Comparison of ENCODE assay signal across 29 cellular contexts in the genomic region with DNA sequence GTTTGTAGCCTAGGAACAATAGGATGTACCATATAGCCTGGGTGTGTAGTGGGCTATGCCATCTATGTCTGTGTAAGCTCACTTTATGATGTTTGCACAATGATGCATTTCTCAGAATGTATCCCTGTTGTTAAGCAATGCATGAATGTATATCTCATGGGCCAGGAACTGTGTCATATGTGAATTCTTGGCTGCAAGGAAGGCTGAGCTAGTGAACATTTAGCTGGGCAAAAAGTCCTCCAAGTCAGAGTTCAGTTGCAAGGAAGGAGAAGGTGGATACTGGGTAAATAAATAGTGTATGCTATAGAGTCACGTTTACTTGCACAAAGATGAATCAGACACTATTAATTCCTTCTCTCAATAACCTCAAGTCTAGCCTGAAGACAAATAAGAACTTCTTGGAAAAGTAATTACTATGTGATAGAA.
A peak's percentile ranks its signal among the peaks of the same experiment; 100 is the strongest.
DNase-seq lines count a peak whose midpoint lies in the region; ATAC-seq, FAIRE-seq and TF ChIP-seq lines count a peak whose summit lies in the region.
"Had no signal": no experiment of that assay in that cellular context is flagged by ENCODE, and none has a peak within 500 bp of the region (broad histone marks: within the 10 kb centered on the region; RNA-seq: fewer than 3 reads in every experiment).

No MANE protein-coding gene starts in this region.

- no peaks in the 10 kb centered on the region for H3K9me3 ChIP-seq in MG63
- H3K9me3 ChIP-seq in colonic mucosa, result no peaks in the 10 kb centered on the region
- no peaks in the 10 kb centered on the region for H3K9me3 ChIP-seq in keratinocyte (ENCODE audit: control insufficient read depth, low read depth, low read length)
- H3K9me3 ChIP-seq: neutrophil, psoas muscle, upper lobe of right lung had no signal

- H3K4me1 ChIP-seq in colonic mucosa, result no peaks in the 10 kb centered on the region
- no peaks in the 10 kb centered on the region for H3K4me1 ChIP-seq in keratinocyte (ENCODE audit: control insufficient read depth, extremely low read depth, insufficient read depth, low read length)
- H3K4me1 ChIP-seq: upper lobe of right lung had no signal

- CTCF ChIA-PET in WTC11 (lab: Charles Lee), result no interaction called here

- peak; percentile 41 for FAIRE-seq in keratinocyte (lab: Jason Lieb, UNC)
- FAIRE-seq: GM12878, H1 had no signal

- TF ChIP-seq CTCF in 22Rv1 (IDR thresholded peaks at IDR 0.05) (no peak), colonic mucosa (IDR thresholded peaks at IDR 0.05) (no peak), keratinocyte (optimal IDR thresholded peaks at IDR 0.05 in 1 of 3, IDR thresholded peaks at IDR 0.05 in 1 of 3, conservative IDR thresholded peaks at IDR 0.05 in 1 of 3; ENCODE audit: extremely low read depth in 1 of 3, insufficient read depth in 2 of 3, low read length in 3 of 3) (no peak), WTC11 (IDR thresholded peaks at IDR 0.05) (no peak)

- H3K4me3 Mint-ChIP-seq in WTC11, result no peak overlapping the region
- H3K4me3 Mint-ChIP-seq: activated B cell treated with CpG ODN at 0.5 μM for 24 hours; activated naive CD4-positive, alpha-beta T cell treated with anti-CD3 and anti-CD28 coated beads, Interleukin-2, amount 50 U/mL, for 24 hours; B cell; central memory CD8-positive, alpha-beta T cell; T-helper 2 cell treated with Interferon-gamma antibody and Interleukin-4, amounts not matched to agents 5 μg/mL and 100 μg/mL, for 36 hours had no signal

- no peaks in the 10 kb centered on the region for H3K9me1 ChIP-seq in keratinocyte (ENCODE audit: control insufficient read depth, extremely low read depth, insufficient read depth, low read length)

- peaks cover 14% of the 10 kb centered on the region for H3K9me3 Mint-ChIP-seq in WTC11
- H3K9me3 Mint-ChIP-seq: activated B cell treated with CpG ODN at 0.5 μM for 24 hours; activated naive CD4-positive, alpha-beta T cell treated with anti-CD3 and anti-CD28 coated beads, Interleukin-2, amount 50 U/mL, for 24 hours; central memory CD8-positive, alpha-beta T cell; T-helper 2 cell treated with Interferon-gamma antibody and Interleukin-4, amounts not matched to agents 5 μg/mL and 100 μg/mL, for 36 hours had no signal

- no peak overlapping the region for H2AFZ ChIP-seq in keratinocyte (ENCODE audit: control insufficient read depth, low read length)

- H3K27me3 Mint-ChIP-seq in WTC11 (ENCODE audit: low read depth), result no peaks in the 10 kb centered on the region

- H3K79me2 ChIP-seq in keratinocyte (ENCODE audit: control insufficient read depth, insufficient read depth, low read length), result no peaks in the 10 kb centered on the region

- H3K9ac ChIP-seq in colonic mucosa (ENCODE audit: low read depth in 2 of 2, low read length in 2 of 2) (peak overlapping the region in 1 of 2 donors; percentile 19), keratinocyte (ENCODE audit: control insufficient read depth, extremely low read depth, insufficient read depth, low read length) (no peak overlapping the region)

- dilution Hi-C loops in keratinocyte (cut with MboI; ENCODE audit: extremely low pct_ligation_motif_present, low sequenced_read_pairs), result no loop called here

- DNase-seq in MG63 (peak; percentile 74), colonic mucosa (peak; percentile 65), keratinocyte (ENCODE audit: low read depth, low spot score) (no peak), T-helper 9 cell (no peak), WTC11 (ENCODE audit: low spot score) (no peak)
- DNase-seq: activated B cell treated with CpG ODN at 0.5 μM for 24 hours; activated CD4-positive, alpha-beta T cell treated with anti-CD3 and anti-CD28 coated beads, Interleukin-2, amount 50 U/mL, for 48 hours; activated CD8-positive, alpha-beta memory T cell treated with anti-CD3 and anti-CD28 coated beads, Interleukin-2, amount 50 U/mL, for 4 hours; aorta; DMS79 treated with DMSO at 0.1 percent for 48 hours; erythroblast; Kasumi-1; NCI-H1092 treated with DMSO at 0.1 percent for 48 hours; NCI-H187 treated with DMSO at 0.1 percent for 48 hours; NCI-H226; psoas muscle; stimulated activated CD4-positive, alpha-beta T cell treated with anti-CD3 and anti-CD28 coated beads, Interleukin-1b, Interleukin-23, amount 100 ng/mL, for 48 hours; upper lobe of right lung had no signal

- intact Hi-C loops in colonic mucosa (cut with DNase I), result no loop called here

- H3K27ac ChIP-seq in 22Rv1 (peak overlapping the region; percentile 9; the same call in 1 of the 2 replicates), colonic mucosa (peak overlapping the region; percentile 83), keratinocyte (ENCODE audit: control insufficient read depth, insufficient read depth, low read length) (no peak overlapping the region)
- H3K27ac ChIP-seq: neutrophil, psoas muscle, skin epidermis, upper lobe of right lung had no signal

- no peak overlapping the region for H3K27ac Mint-ChIP-seq in WTC11
- H3K27ac Mint-ChIP-seq: activated B cell treated with CpG ODN at 0.5 μM for 24 hours; activated naive CD4-positive, alpha-beta T cell treated with anti-CD3 and anti-CD28 coated beads, Interleukin-2, amount 50 U/mL, for 24 hours; B cell; T-helper 2 cell treated with Interferon-gamma antibody and Interleukin-4, amounts not matched to agents 5 μg/mL and 100 μg/mL, for 36 hours had no signal

- no peaks in the 10 kb centered on the region for H3K36me3 ChIP-seq in MG63
- no peaks in the 10 kb centered on the region for H3K36me3 ChIP-seq in colonic mucosa
- no peaks in the 10 kb centered on the region for H3K36me3 ChIP-seq in keratinocyte (ENCODE audit: control insufficient read depth in 2 of 2, extremely low read depth in 1 of 2, insufficient read depth in 2 of 2, low read length in 2 of 2)
- H3K36me3 ChIP-seq: neutrophil, upper lobe of right lung had no signal

- H3K36me3 Mint-ChIP-seq in WTC11, result peaks cover 33% of the 10 kb centered on the region
- H3K36me3 Mint-ChIP-seq: activated naive CD4-positive, alpha-beta T cell treated with anti-CD3 and anti-CD28 coated beads, Interleukin-2, amount 50 U/mL, for 24 hours had no signal

- H3K4me2 ChIP-seq in keratinocyte (ENCODE audit: control insufficient read depth, extremely low read depth, insufficient read depth, low read depth, low read length), result no peak overlapping the region

- no peaks in the 10 kb centered on the region for H4K20me1 ChIP-seq in keratinocyte (ENCODE audit: control insufficient read depth, extremely low read depth, insufficient read depth, low read length)

- ATAC-seq in GM19035 (IDR thresholded peaks at IDR 0.05; ENCODE audit: unreplicated experiment) (no peak), GM21423 (IDR thresholded peaks at IDR 0.05; ENCODE audit: unreplicated experiment) (no peak), WTC11 (no peak)
- ATAC-seq: GM12878, psoas muscle, upper lobe of right lung had no signal

- no peaks in the 10 kb centered on the region for H3K27me3 ChIP-seq in MG63
- no peaks in the 10 kb centered on the region for H3K27me3 ChIP-seq in colonic mucosa
- H3K27me3 ChIP-seq in keratinocyte (ENCODE audit: control insufficient read depth, extremely low read depth, insufficient read depth, low read length), result no peaks in the 10 kb centered on the region
- H3K27me3 ChIP-seq: neutrophil, upper lobe of right lung had no signal

- POLR2A ChIA-PET in WTC11 (lab: Charles Lee), result no interaction called here

- H3K4me1 Mint-ChIP-seq in WTC11, result no peaks in the 10 kb centered on the region
- H3K4me1 Mint-ChIP-seq: activated B cell treated with CpG ODN at 0.5 μM for 24 hours; activated naive CD4-positive, alpha-beta T cell treated with anti-CD3 and anti-CD28 coated beads, Interleukin-2, amount 50 U/mL, for 24 hours; B cell; central memory CD8-positive, alpha-beta T cell had no signal

- H3K4me3 ChIP-seq in MG63 (no peak overlapping the region), colonic mucosa (no peak overlapping the region), keratinocyte (ENCODE audit: control insufficient read depth in 2 of 3, extremely low read depth in 1 of 3, insufficient read depth in 2 of 3, low read depth in 1 of 3, low read length in 3 of 3) (no peak overlapping the region)
- H3K4me3 ChIP-seq: GM12878, psoas muscle, skin epidermis, upper lobe of right lung had no signal

TF ChIP-seq in WTC11, 78 proteins besides CTCF, POLR2A, EP300 and RAD21:
- TF ChIP-seq ZNF396 (CRISPR knock-in tag; IDR thresholded peaks at IDR 0.05; ENCODE audit: borderline replicate concordance) (no peak), ETV6 (CRISPR knock-in tag; IDR thresholded peaks at IDR 0.05) (no peak), ZNF121 (CRISPR knock-in tag; IDR thresholded peaks at IDR 0.05) (no peak), FOXK1 (CRISPR knock-in tag; IDR thresholded peaks at IDR 0.05) (no peak), ZNF138 (CRISPR knock-in tag; conservative IDR thresholded peaks at IDR 0.05) (no peak), NFE2L1 (CRISPR knock-in tag; IDR thresholded peaks at IDR 0.05) (no peak), JUN (CRISPR knock-in tag; IDR thresholded peaks at IDR 0.05) (no peak)
- TF ChIP-seq, protein P1, sequence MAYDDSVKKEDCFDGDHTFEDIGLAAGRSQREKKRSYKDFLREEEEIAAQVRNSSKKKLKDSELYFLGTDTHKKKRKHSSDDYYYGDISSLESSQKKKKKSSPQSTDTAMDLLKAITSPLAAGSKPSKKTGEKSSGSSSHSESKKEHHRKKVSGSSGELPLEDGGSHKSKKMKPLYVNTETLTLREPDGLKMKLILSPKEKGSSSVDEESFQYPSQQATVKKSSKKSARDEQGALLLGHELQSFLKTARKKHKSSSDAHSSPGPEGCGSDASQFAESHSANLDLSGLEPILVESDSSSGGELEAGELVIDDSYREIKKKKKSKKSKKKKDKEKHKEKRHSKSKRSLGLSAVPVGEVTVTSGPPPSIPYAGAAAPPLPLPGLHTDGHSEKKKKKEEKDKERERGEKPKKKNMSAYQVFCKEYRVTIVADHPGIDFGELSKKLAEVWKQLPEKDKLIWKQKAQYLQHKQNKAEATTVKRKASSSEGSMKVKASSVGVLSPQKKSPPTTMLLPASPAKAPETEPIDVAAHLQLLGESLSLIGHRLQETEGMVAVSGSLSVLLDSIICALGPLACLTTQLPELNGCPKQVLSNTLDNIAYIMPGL (CRISPR knock-in tag; IDR thresholded peaks at IDR 0.05), result no peak
- TF ChIP-seq, protein P2, sequence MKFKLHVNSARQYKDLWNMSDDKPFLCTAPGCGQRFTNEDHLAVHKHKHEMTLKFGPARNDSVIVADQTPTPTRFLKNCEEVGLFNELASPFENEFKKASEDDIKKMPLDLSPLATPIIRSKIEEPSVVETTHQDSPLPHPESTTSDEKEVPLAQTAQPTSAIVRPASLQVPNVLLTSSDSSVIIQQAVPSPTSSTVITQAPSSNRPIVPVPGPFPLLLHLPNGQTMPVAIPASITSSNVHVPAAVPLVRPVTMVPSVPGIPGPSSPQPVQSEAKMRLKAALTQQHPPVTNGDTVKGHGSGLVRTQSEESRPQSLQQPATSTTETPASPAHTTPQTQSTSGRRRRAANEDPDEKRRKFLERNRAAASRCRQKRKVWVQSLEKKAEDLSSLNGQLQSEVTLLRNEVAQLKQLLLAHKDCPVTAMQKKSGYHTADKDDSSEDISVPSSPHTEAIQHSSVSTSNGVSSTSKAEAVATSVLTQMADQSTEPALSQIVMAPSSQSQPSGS (CRISPR knock-in tag; IDR thresholded peaks at IDR 0.05; ENCODE audit: borderline replicate concordance, low read depth), result no peak

Comparison
In these comparisons a context has a peak if more than half of its experiments do, and no peak if none do; other contexts are left out.
1. DNase-seq: peak in MG63 (single experiment) and colonic mucosa (single experiment); none in keratinocyte (single experiment), T-helper 9 cell (single experiment) and WTC11 (single experiment).